ENCODE assay signal across 11 cellular contexts in the genomic region with DNA sequence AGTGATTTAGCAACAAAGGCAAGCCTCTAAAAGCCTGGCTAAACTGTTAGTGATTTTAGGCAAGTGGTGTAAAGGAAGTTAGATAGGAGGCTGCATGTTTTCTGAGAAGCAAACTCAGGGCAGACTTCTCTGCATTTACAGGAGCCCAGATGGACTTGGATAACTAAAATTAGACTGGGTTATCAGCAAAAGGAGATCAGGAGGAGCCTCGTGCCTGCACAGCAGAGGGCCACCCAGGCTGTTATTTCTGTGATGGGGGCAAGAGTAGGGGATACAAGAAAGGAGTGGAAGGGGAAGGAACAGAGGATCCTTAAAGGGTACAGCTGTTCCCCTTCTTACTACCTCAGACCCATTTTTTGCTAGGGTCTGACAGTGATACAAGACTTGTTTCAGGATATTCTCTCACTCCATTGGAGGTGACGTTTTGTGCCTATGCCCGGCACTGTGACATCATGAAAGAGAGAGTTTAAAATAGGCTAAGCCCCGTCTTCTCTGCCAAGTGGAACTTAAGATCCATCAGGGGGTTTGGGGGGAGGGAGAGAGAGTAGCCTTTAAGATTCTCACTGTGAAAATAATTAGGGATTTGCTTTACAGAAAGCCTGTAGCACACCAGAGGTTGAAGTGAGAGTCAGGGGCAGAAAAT. TPM values are rescaled to one million over a fixed set of nuclear protein-coding genes. Genes with fewer than 3 reads are reported as not detected.
A peak's percentile ranks its signal among the peaks of the same experiment; 100 is the strongest.
DNase-seq lines count a peak whose midpoint lies in the region; ATAC-seq and TF ChIP-seq lines count a peak whose summit lies in the region.
"Had no signal": no experiment of that assay in that cellular context is flagged by ENCODE, and none has a peak within 500 bp of the region (broad histone marks: within the 10 kb centered on the region; RNA-seq: fewer than 3 reads in every experiment).

No MANE protein-coding gene starts in this region.

- peaks cover 15% of the 10 kb centered on the region for H3K27me3 Mint-ChIP-seq in CD4-positive, CD25-positive, alpha-beta regulatory T cell

- peak overlapping the region in 2 of 3 donors; percentile 74 to 86 for H3K27ac Mint-ChIP-seq in CD4-positive, CD25-positive, alpha-beta regulatory T cell

- no peak for ATAC-seq in CD4-positive, CD25-positive, alpha-beta regulatory T cell (ENCODE audit: low read depth in 2 of 2)
- ATAC-seq in HG03280 (IDR thresholded peaks at IDR 0.05; ENCODE audit: unreplicated experiment): no peak

- no peaks in the 10 kb centered on the region for H3K27me3 ChIP-seq in CD4-positive, CD25-positive, alpha-beta regulatory T cell (ENCODE audit: control insufficient read depth, insufficient read depth, low read length)
- H3K27me3 ChIP-seq in right atrium auricular region: no peaks in the 10 kb centered on the region

- H3K9me3 ChIP-seq in CD4-positive, CD25-positive, alpha-beta regulatory T cell (ENCODE audit: control insufficient read depth in 2 of 2, low read length in 2 of 2): no peaks in the 10 kb centered on the region
- no peaks in the 10 kb centered on the region for H3K9me3 ChIP-seq in right atrium auricular region

- H3K36me3 Mint-ChIP-seq in CD4-positive, CD25-positive, alpha-beta regulatory T cell: no peaks in the 10 kb centered on the region

- no peak for TF ChIP-seq CTCF in VCaP (conservative IDR thresholded peaks at IDR 0.05)
- no peak for TF ChIP-seq CTCF in right atrium auricular region (IDR thresholded peaks at IDR 0.05)
- no peak for TF ChIP-seq CTCF in retinal pigment epithelial cell (conservative IDR thresholded peaks at IDR 0.05; ENCODE audit: low read depth, low read length)

- H3K9me3 Mint-ChIP-seq in CD4-positive, CD25-positive, alpha-beta regulatory T cell: no peaks in the 10 kb centered on the region

- no peak overlapping the region for H3K4me3 Mint-ChIP-seq in CD4-positive, CD25-positive, alpha-beta regulatory T cell

- peaks cover 0 to 12% (median 7%) of the 10 kb centered on the region in 4 donors for H3K4me1 Mint-ChIP-seq in CD4-positive, CD25-positive, alpha-beta regulatory T cell

- no peak overlapping the region for H3K27ac ChIP-seq in CD4-positive, CD25-positive, alpha-beta regulatory T cell (ENCODE audit: insufficient read depth, low read length, poor library complexity, severe bottlenecking)
- H3K27ac ChIP-seq in VCaP: peak overlapping the region; percentile 85
- peak overlapping the region; percentile 86 to 90 for H3K27ac ChIP-seq in right atrium auricular region

- H3K4me1 ChIP-seq in CD4-positive, CD25-positive, alpha-beta regulatory T cell (ENCODE audit: control insufficient read depth, insufficient read depth, low read length, poor library complexity, severe bottlenecking): no peaks in the 10 kb centered on the region
- H3K4me1 ChIP-seq in right atrium auricular region: peaks cover 0 to 73% of the 10 kb centered on the region in 2 donors

- no peaks in the 10 kb centered on the region for H3K36me3 ChIP-seq in CD4-positive, CD25-positive, alpha-beta regulatory T cell (ENCODE audit: control insufficient read depth, insufficient read depth, low read length)
- H3K36me3 ChIP-seq in right atrium auricular region: peaks cover 24% of the 10 kb centered on the region

- no peak overlapping the region for H3K4me3 ChIP-seq in CD4-positive, CD25-positive, alpha-beta regulatory T cell (ENCODE audit: low read depth, low read length)
- H3K4me3 ChIP-seq in right atrium auricular region (no peak overlapping the region), retinal pigment epithelial cell (ENCODE audit: low read length) (no peak overlapping the region)

- DNase-seq in CD4-positive, CD25-positive, alpha-beta regulatory T cell: no peak
- no peak for DNase-seq in right atrium auricular region (ENCODE audit: low spot score)
- peak; percentile 55 for DNase-seq in retinal pigment epithelial cell (ENCODE audit: low read depth)
- no peak for DNase-seq in SIG-M5 treated with dmso at 0.1 percent for 504 hours (lab: John Stamatoyannopoulos, UW; ENCODE audit: unreplicated experiment)
- no peak for DNase-seq in NCI-H345 treated with DMSO at 0.1 percent for 48 hours (lab: John Stamatoyannopoulos, UW; ENCODE audit: unreplicated experiment)
- no peak for DNase-seq in activated CD4-positive, CD25-positive, alpha-beta regulatory T cell (lab: John Stamatoyannopoulos, UW)
- DNase-seq: activated CD4-positive, alpha-beta T cell treated with anti-CD3 and anti-CD28 coated beads for 48 hours; effector CD8-positive, alpha-beta T cell; NCI-H2107 had no signal

RNA-seq across cellular contexts. Expression of gene PDCD4, which starts 49.5 kb away (rescaled TPM):
- total RNA-seq in CD4-positive, CD25-positive, alpha-beta regulatory T cell: 213 TPM
- 100 to 1,000 TPM; 167 to 224 (median 195) TPM for polyA plus RNA-seq in CD4-positive, CD25-positive, alpha-beta regulatory T cell
- total RNA-seq in right atrium auricular region: 10 to 100 TPM; 22.1 to 22.6 TPM
